ENCODE assay signal across 9 cellular contexts in genomic region chr11:110098645-110099044, GRCh38. TPM values are rescaled to one million over a fixed set of nuclear protein-coding genes. Genes with fewer than 3 reads are reported as not detected.
DNase-seq lines count a peak whose midpoint lies in the region; ATAC-seq, FAIRE-seq and TF ChIP-seq lines count a peak whose summit lies in the region.
"Had no signal": no experiment of that assay in that cellular context is flagged by ENCODE, and none has a peak within 500 bp of the region (broad histone marks: within the 10 kb centered on the region; RNA-seq: fewer than 3 reads in every experiment).

No MANE protein-coding gene starts in this region.

- peaks cover 5 to 6% (median 5%) of the 10 kb centered on the region in 3 donors for H3K4me1 Mint-ChIP-seq in T-cell

- no peaks in the 10 kb centered on the region for H3K9me3 Mint-ChIP-seq in T-cell

- DNase-seq in bronchial epithelial cell (ENCODE audit: low read depth) (peak; percentile 86), COLO668 (lab: John Stamatoyannopoulos, UW; ENCODE audit: unreplicated experiment) (no peak), T-cell (no peak), iPS-NIHi7 (ENCODE audit: extremely low spot score) (no peak), globus pallidus (ENCODE audit: low spot score) (no peak)
- DNase-seq: NCI-H2029 had no signal

- no peaks in the 10 kb centered on the region for H3K27me3 ChIP-seq in bronchial epithelial cell (ENCODE audit: control insufficient read depth, insufficient read depth, low read length)

- ATAC-seq in GM18502 (IDR thresholded peaks at IDR 0.05; ENCODE audit: poor library complexity, unreplicated experiment) (peak; percentile 74), GM21529 (IDR thresholded peaks at IDR 0.05; ENCODE audit: unreplicated experiment) (peak; percentile 58), HG03457 (IDR thresholded peaks at IDR 0.05; ENCODE audit: unreplicated experiment) (peak; percentile 41), T-cell (replicated peaks in 1 of 4) (no peak)

- CTCF ChIA-PET in T-cell (lab: Charles Lee): no interaction called here

- H3K4me3 Mint-ChIP-seq in T-cell: no peak overlapping the region

- H3K27me3 Mint-ChIP-seq in T-cell: peaks cover 24 to 26% of the 10 kb centered on the region in 2 donors

- FAIRE-seq in bronchial epithelial cell (lab: Jason Lieb, UNC): no peak

- no peaks in the 10 kb centered on the region for H3K36me3 ChIP-seq in bronchial epithelial cell (ENCODE audit: control insufficient read depth, insufficient read depth, low read length)

- POLR2A ChIA-PET in T-cell (lab: Charles Lee): no interaction called here

- H3K27ac Mint-ChIP-seq in T-cell: no peak overlapping the region

- no peak for TF ChIP-seq CTCF in bronchial epithelial cell (IDR thresholded peaks at IDR 0.05; ENCODE audit: insufficient read depth, low read length, severe bottlenecking)

- no peaks in the 10 kb centered on the region for H3K36me3 Mint-ChIP-seq in T-cell

- no peak overlapping the region for H3K4me3 ChIP-seq in bronchial epithelial cell (ENCODE audit: low read depth, low read length)

RNA-seq across cellular contexts. Expression of gene ZC3H12C, which starts 5.5 kb away (rescaled TPM):
- total RNA-seq in bronchial epithelial cell (3.3 and 5.3 TPM in 2 replicates), T-cell (under 1 TPM; 0.10 to 0.23 (median 0.14) TPM)

Comparison
In these comparisons a context has a peak if more than half of its experiments do, and no peak if none do; other contexts are left out.
1. ATAC-seq: peak in GM18502 (single experiment), GM21529 (single experiment) and HG03457 (single experiment); none in T-cell (0 of 4).